9 cellular contexts compared by ENCODE assay signal in the genomic region with DNA sequence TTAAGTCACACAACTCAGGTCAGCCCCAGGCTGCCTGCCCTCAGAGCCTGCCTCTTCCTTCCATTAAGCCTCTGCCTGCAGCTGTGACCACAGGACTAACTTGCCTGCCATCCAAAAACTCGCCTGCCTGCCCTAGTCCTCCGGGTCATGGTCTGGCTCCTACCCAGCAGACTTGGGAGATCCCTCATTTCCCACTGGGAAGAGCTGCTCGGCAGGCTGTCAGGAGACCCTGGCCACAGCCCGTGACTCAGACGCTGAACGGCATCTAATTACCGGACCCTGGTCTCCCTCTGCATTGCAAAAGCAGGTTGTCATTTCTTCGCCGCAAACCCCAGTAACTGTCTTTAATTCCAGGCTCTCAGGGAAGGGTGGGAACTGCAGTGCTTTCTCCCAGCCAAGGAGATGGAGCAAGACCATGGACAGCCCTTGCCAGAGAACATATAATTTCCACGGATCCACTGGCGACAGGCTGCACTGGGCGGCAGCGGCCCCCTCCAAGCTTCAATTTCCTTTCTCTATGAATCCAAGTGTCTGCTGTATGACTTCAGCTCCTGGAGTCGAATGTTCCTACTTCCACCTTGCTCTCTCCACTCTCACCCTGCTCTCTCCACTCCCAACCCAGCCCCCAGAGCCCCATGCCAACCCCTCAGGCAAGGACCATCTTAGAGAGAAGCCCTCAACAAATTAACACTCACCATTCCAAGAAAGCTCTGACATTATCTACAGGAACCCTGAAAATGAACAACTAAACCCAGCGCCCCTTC. TPM values are rescaled to one million over a fixed set of nuclear protein-coding genes. Genes with fewer than 3 reads are reported as not detected.
A peak's percentile ranks its signal among the peaks of the same experiment; 100 is the strongest.
DNase-seq lines count a peak whose midpoint lies in the region; ATAC-seq and TF ChIP-seq lines count a peak whose summit lies in the region.
"Had no signal": no experiment of that assay in that cellular context is flagged by ENCODE, and none has a peak within 500 bp of the region (broad histone marks: within the 10 kb centered on the region; RNA-seq: fewer than 3 reads in every experiment).

No MANE protein-coding gene starts in this region.

- H3K9me3 Mint-ChIP-seq in stimulated activated naive CD8-positive, alpha-beta T cell treated with anti-CD3 and anti-CD28 coated beads, Interleukin-15, amount 100 ng/mL, for 72 hours = no peaks in the 10 kb centered on the region
- no peaks in the 10 kb centered on the region for H3K9me3 Mint-ChIP-seq in activated T-helper 17 cell treated with anti-CD3 and anti-CD28 coated beads, Interleukin-2, amount 50 U/mL, for 72 hours

- H3K4me1 ChIP-seq in mucosa of descending colon (ENCODE audit: low read depth) = no peaks in the 10 kb centered on the region

- no peak for TF ChIP-seq CTCF in mucosa of descending colon (IDR thresholded peaks at IDR 0.05)

- H3K27ac Mint-ChIP-seq in stimulated activated naive CD8-positive, alpha-beta T cell treated with anti-CD3 and anti-CD28 coated beads, Interleukin-15, amount 100 ng/mL, for 72 hours = peak overlapping the region; percentile 42 to 75
- no peak overlapping the region for H3K27ac Mint-ChIP-seq in activated T-helper 17 cell treated with anti-CD3 and anti-CD28 coated beads, Interleukin-2, amount 50 U/mL, for 72 hours
- H3K27ac Mint-ChIP-seq: B cell had no signal

- intact Hi-C loops in mucosa of descending colon (cut with DNase I, micrococcal nuclease) = no loop called here

- H3K4me1 Mint-ChIP-seq in stimulated activated naive CD8-positive, alpha-beta T cell treated with anti-CD3 and anti-CD28 coated beads, Interleukin-15, amount 100 ng/mL, for 72 hours = peaks cover 18% of the 10 kb centered on the region
- no peaks in the 10 kb centered on the region for H3K4me1 Mint-ChIP-seq in activated T-helper 17 cell treated with anti-CD3 and anti-CD28 coated beads, Interleukin-2, amount 50 U/mL, for 72 hours
- H3K4me1 Mint-ChIP-seq: B cell had no signal

- H3K27ac ChIP-seq in caudate nucleus (ENCODE audit: low read depth, low read length) = peak overlapping the region; percentile 77

- no peaks in the 10 kb centered on the region for H3K36me3 ChIP-seq in mucosa of descending colon (ENCODE audit: low read depth)

- H3K4me3 Mint-ChIP-seq in stimulated activated naive CD8-positive, alpha-beta T cell treated with anti-CD3 and anti-CD28 coated beads, Interleukin-15, amount 100 ng/mL, for 72 hours = no peak overlapping the region
- no peak overlapping the region for H3K4me3 Mint-ChIP-seq in activated T-helper 17 cell treated with anti-CD3 and anti-CD28 coated beads, Interleukin-2, amount 50 U/mL, for 72 hours
- H3K4me3 Mint-ChIP-seq: B cell had no signal

- H3K36me3 Mint-ChIP-seq in activated T-helper 17 cell treated with anti-CD3 and anti-CD28 coated beads, Interleukin-2, amount 50 U/mL, for 72 hours (ENCODE audit: low read depth) = no peaks in the 10 kb centered on the region

- no peak overlapping the region for H3K4me3 ChIP-seq in mucosa of descending colon

- ATAC-seq in stimulated activated naive CD8-positive, alpha-beta T cell treated with anti-CD3 and anti-CD28 coated beads, Interleukin-15, amount 100 ng/mL, for 72 hours = no peak
- ATAC-seq in stimulated activated naive CD8-positive, alpha-beta T cell treated with anti-CD3 and anti-CD28 coated beads, Interleukin-15, Interleukin-2, amounts not matched to agents 100 U/mL and 50 U/mL, for 24 hours = no peak
- ATAC-seq in mucosa of descending colon (peak; percentile 38), HG03159 (IDR thresholded peaks at IDR 0.05; ENCODE audit: unreplicated experiment) (no peak), GM21723 (IDR thresholded peaks at IDR 0.05; ENCODE audit: unreplicated experiment) (no peak), HG03095 (IDR thresholded peaks at IDR 0.05; ENCODE audit: unreplicated experiment) (no peak)
- ATAC-seq in activated T-helper 17 cell treated with anti-CD3 and anti-CD28 coated beads, Interleukin-2, amount 50 U/mL, for 72 hours (replicated peaks) = no peak

- peaks cover 19% of the 10 kb centered on the region for H3K27me3 Mint-ChIP-seq in stimulated activated naive CD8-positive, alpha-beta T cell treated with anti-CD3 and anti-CD28 coated beads, Interleukin-15, amount 100 ng/mL, for 72 hours
- peaks cover 10% of the 10 kb centered on the region for H3K27me3 Mint-ChIP-seq in activated T-helper 17 cell treated with anti-CD3 and anti-CD28 coated beads, Interleukin-2, amount 50 U/mL, for 72 hours

- H3K9me3 ChIP-seq in mucosa of descending colon = no peaks in the 10 kb centered on the region

- no peak for DNase-seq in stimulated activated naive CD8-positive, alpha-beta T cell treated with anti-CD3 and anti-CD28 coated beads, Interleukin-15, amount 100 ng/mL, for 72 hours
- no peak for DNase-seq in stimulated activated naive CD8-positive, alpha-beta T cell treated with anti-CD3 and anti-CD28 coated beads, Interleukin-15, Interleukin-2, amounts not matched to agents 100 U/mL and 50 U/mL, for 24 hours
- DNase-seq in caudate nucleus (lab: John Stamatoyannopoulos, UW) = no peak
- peak in 2 of 3 donors; percentile 15 to 69 for DNase-seq in mucosa of descending colon

RNA-seq across cellular contexts. Expression of a gene that starts 20.4 kb away (rescaled TPM):
- total RNA-seq in mucosa of descending colon = 10 to 100 TPM in 1 of 3 donors, 1 to 10 TPM in 2; 1.4 to 29.6 (median 5.0) TPM
- total RNA-seq in activated T-helper 17 cell treated with anti-CD3 and anti-CD28 coated beads, Interleukin-2, amount 50 U/mL, for 72 hours = not detected
- total RNA-seq: B cell had no signal

Comparison
In these comparisons a context has a peak if more than half of its experiments do, and no peak if none do; other contexts are left out.
1. DNase-seq: peak in mucosa of descending colon (2 of 3); none in stimulated activated naive CD8-positive, alpha-beta T cell treated with anti-CD3 and anti-CD28 coated beads, Interleukin-15, amount 100 ng/mL, for 72 hours (0 of 2), stimulated activated naive CD8-positive, alpha-beta T cell treated with anti-CD3 and anti-CD28 coated beads, Interleukin-15, Interleukin-2, amounts not matched to agents 100 U/mL and 50 U/mL, for 24 hours (single experiment) and caudate nucleus (0 of 61).